1 cellular context compared by ENCODE assay signal in the genomic region with DNA sequence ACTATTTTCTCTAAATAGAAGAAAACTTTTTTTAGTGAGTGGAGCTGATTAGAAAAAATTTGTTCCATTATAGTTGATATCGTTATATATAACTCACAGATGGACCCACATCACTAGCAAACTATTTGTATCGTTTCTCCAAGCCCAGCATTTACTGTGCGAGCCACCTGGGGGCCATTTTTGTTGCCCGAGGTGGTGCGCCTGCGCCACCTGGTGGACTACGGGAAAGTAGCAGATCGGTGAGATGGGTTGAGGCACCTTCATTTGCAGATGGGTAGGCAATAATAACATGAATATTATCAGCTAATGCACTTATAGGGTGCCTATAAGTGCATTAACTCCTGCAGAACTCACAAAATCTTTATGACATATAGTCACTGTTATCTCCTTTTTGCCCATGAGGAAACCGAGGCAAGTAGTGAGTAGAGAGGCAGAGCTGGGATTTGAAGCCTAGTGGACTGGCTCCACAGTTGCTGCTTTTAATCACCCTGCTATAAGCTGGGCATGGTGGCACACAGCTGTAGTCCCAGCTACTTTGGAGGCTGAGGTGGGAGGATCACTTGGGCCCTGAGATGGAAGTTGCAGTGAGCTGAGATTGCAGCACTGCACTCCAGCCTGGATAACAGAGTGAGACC.
TF ChIP-seq lines count a peak whose summit lies in the region.

No MANE protein-coding gene starts in this region.

TF ChIP-seq in K562, 482 proteins besides CTCF, POLR2A, EP300 and RAD21 (continued from another document):
- TF ChIP-seq, protein P1, sequence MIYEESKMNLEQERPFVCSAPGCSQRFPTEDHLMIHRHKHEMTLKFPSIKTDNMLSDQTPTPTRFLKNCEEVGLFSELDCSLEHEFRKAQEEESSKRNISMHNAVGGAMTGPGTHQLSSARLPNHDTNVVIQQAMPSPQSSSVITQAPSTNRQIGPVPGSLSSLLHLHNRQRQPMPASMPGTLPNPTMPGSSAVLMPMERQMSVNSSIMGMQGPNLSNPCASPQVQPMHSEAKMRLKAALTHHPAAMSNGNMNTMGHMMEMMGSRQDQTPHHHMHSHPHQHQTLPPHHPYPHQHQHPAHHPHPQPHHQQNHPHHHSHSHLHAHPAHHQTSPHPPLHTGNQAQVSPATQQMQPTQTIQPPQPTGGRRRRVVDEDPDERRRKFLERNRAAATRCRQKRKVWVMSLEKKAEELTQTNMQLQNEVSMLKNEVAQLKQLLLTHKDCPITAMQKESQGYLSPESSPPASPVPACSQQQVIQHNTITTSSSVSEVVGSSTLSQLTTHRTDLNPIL (CRISPR knock-in tag; IDR thresholded peaks at IDR 0.05): no peak
TF ChIP-seq in K562: peak in this region for 6.
